14 cellular contexts compared by ENCODE assay signal in genomic region chr9:77999231-77999631, GRCh38. TPM values are rescaled to one million over a fixed set of nuclear protein-coding genes. Genes with fewer than 3 reads are reported as not detected.
DNase-seq lines count a peak whose midpoint lies in the region; ATAC-seq, FAIRE-seq and TF ChIP-seq lines count a peak whose summit lies in the region.
"Had no signal": no experiment of that assay in that cellular context is flagged by ENCODE, and none has a peak within 500 bp of the region (broad histone marks: within the 10 kb centered on the region; RNA-seq: fewer than 3 reads in every experiment).

No MANE protein-coding gene starts in this region.

- H2BK15ac ChIP-seq in mesenchymal stem cell (ENCODE audit: low read depth, poor library complexity, severe bottlenecking), result no peak overlapping the region

- no peak for TF ChIP-seq EP300 in K562 (IDR thresholded peaks at IDR 0.05; ENCODE audit: low read length)

- ATAC-seq in heart right ventricle (peak in 4 of 8 donors; percentile 39 to 58 (median 46)), left ventricle myocardium superior (no peak), K562 (no peak), upper lobe of right lung (no peak), GM21825 (IDR thresholded peaks at IDR 0.05; ENCODE audit: unreplicated experiment) (no peak), GM18868 (IDR thresholded peaks at IDR 0.05; ENCODE audit: unreplicated experiment) (no peak), HG03342 (IDR thresholded peaks at IDR 0.05; ENCODE audit: unreplicated experiment) (no peak)

- H3K9me3 ChIP-seq in heart right ventricle (no peaks in the 10 kb centered on the region), K562 (replicated peaks; ENCODE audit: control insufficient read depth, insufficient read depth, low read depth, low read length) (no peaks in the 10 kb centered on the region), mesenchymal stem cell (ENCODE audit: control insufficient read depth, low read length) (no peaks in the 10 kb centered on the region), upper lobe of right lung (no peaks in the 10 kb centered on the region)
- H3K9me3 ChIP-seq: transverse colon had no signal

- no peak overlapping the region for H3K4ac ChIP-seq in mesenchymal stem cell (ENCODE audit: low read depth in 1 of 2, low read length in 2 of 2)

- no TSS peak for BruUV-seq in K562 (replicated peaks; lab: Mats Ljungman, UMichigan)

- H2AFZ ChIP-seq in K562 (ENCODE audit: low read depth, low read length), result no peak overlapping the region
- H2AFZ ChIP-seq in mesenchymal stem cell (ENCODE audit: low read depth, low read length), result no peak overlapping the region

- CTCF ChIA-PET in K562 (lab: Yijun Ruan, JAX; ENCODE audit: low intra/inter-chr PET ratio), result no interaction called here

- no peak for DNase-seq in heart right ventricle
- no peak for DNase-seq in left ventricle myocardium superior
- DNase-seq in K562 (ENCODE audit: extremely low read depth in 1 of 4, low spot score in 3 of 4), result no peak
- DNase-seq in mesenchymal stem cell, result no peak
- DNase-seq in upper lobe of right lung, result no peak
- DNase-seq: activated CD4-positive, alpha-beta T cell treated with anti-CD3 and anti-CD28 coated beads for 48 hours; aorta; effector CD4-positive, alpha-beta T cell; stimulated activated CD4-positive, alpha-beta T cell treated with anti-CD3 and anti-CD28 coated beads, Interleukin-15, amount 100 ng/mL, for 24 hours; transverse colon had no signal

- H3K79me2 ChIP-seq in K562 (ENCODE audit: control insufficient read depth, insufficient read depth, low read length), result peaks cover 95% of the 10 kb centered on the region

- H2AK5ac ChIP-seq in mesenchymal stem cell (ENCODE audit: low read length, severe bottlenecking), result no peak overlapping the region

- TF ChIP-seq POLR2A in K562 (conservative IDR thresholded peaks at IDR 0.05), result no peak

- no peak overlapping the region for H3K4me3 ChIP-seq in heart right ventricle
- no peak overlapping the region for H3K4me3 ChIP-seq in K562
- no peak overlapping the region for H3K4me3 ChIP-seq in mesenchymal stem cell (ENCODE audit: insufficient read depth in 1 of 2, low read depth in 1 of 2, low read length in 2 of 2)
- H3K4me3 ChIP-seq in upper lobe of right lung, result no peak overlapping the region
- H3K4me3 ChIP-seq: transverse colon had no signal

- TF ChIP-seq CTCF in heart right ventricle (IDR thresholded peaks at IDR 0.05) (no peak), K562 (IDR thresholded peaks at IDR 0.05 in 2 of 3, conservative IDR thresholded peaks at IDR 0.05 in 1 of 3; ENCODE audit: insufficient read depth in 2 of 3, low read depth in 1 of 3, low read length in 3 of 3) (no peak), upper lobe of right lung (IDR thresholded peaks at IDR 0.05) (no peak)

- H3K23ac ChIP-seq in mesenchymal stem cell (ENCODE audit: low read length in 2 of 2), result no peak overlapping the region

- in situ Hi-C loops in K562 (cut with MboI), result no loop called here

- H3K27ac ChIP-seq in heart right ventricle, result peak overlapping the region in 9 of 10 donors; percentile 27 to 78 (median 49)
- H3K27ac ChIP-seq in K562 (ENCODE audit: extremely low read depth, low read depth, low read length), result no peak overlapping the region
- H3K27ac ChIP-seq in mesenchymal stem cell (ENCODE audit: low read length, poor library complexity, severe bottlenecking), result no peak overlapping the region
- H3K27ac ChIP-seq in upper lobe of right lung, result peak overlapping the region; percentile 18

- no peak for TF ChIP-seq RAD21 in K562 (CRISPR knock-in tag; conservative IDR thresholded peaks at IDR 0.05 in 1 of 2, IDR thresholded peaks at IDR 0.05 in 1 of 2)

- H2BK120ac ChIP-seq in mesenchymal stem cell (ENCODE audit: low read depth, low read length), result no peak overlapping the region

- POLR2A ChIA-PET in K562 (lab: Yijun Ruan, JAX), result interaction anchor here (1.7 kb wide), 1 partner anchor 10 kb away, joined by 4 read pairs; no protein-coding TSS in a partner anchor

- no peak overlapping the region for H4K91ac ChIP-seq in mesenchymal stem cell (ENCODE audit: low read length)

- H2BK12ac ChIP-seq in mesenchymal stem cell (ENCODE audit: low read length in 2 of 2), result no peak overlapping the region

- peaks cover 16% of the 10 kb centered on the region for H3K79me1 ChIP-seq in mesenchymal stem cell (replicated peaks; ENCODE audit: low read length, poor library complexity, severe bottlenecking)

- no peak overlapping the region for H3K14ac ChIP-seq in mesenchymal stem cell (ENCODE audit: low read length in 2 of 2)

- H3K18ac ChIP-seq in mesenchymal stem cell (ENCODE audit: low read depth in 1 of 2, low read length in 2 of 2), result no peak overlapping the region

- H3K36me3 ChIP-seq in heart right ventricle (no peaks in the 10 kb centered on the region), K562 (ENCODE audit: control insufficient read depth, insufficient read depth, low read length) (0 out of 3 replicates have a peak, but pooled peaks cover 2% of the 10 kb centered on the region), mesenchymal stem cell (ENCODE audit: control insufficient read depth in 1 of 2, insufficient read depth in 2 of 2, low read depth in 1 of 2, low read length in 2 of 2) (no peaks in the 10 kb centered on the region), upper lobe of right lung (no peaks in the 10 kb centered on the region)
- H3K36me3 ChIP-seq: transverse colon had no signal

- FAIRE-seq in K562 (lab: Jason Lieb, UNC), result no peak
- FAIRE-seq: D721Med had no signal

- peaks cover 0 to 63% (median 35%) of the 10 kb centered on the region in 9 donors for H3K4me1 ChIP-seq in heart right ventricle
- H3K4me1 ChIP-seq in K562 (replicated peaks in 1 of 2; ENCODE audit: control insufficient read depth in 2 of 2, insufficient read depth in 2 of 2, low read length in 2 of 2), result peaks cover 12 to 19% of the 10 kb centered on the region in 2 experiments
- H3K4me1 ChIP-seq in mesenchymal stem cell (ENCODE audit: control insufficient read depth, insufficient read depth, low read depth, low read length), result peaks cover 12% of the 10 kb centered on the region
- H3K4me1 ChIP-seq in upper lobe of right lung, result peaks cover 41% of the 10 kb centered on the region

- H3K9ac ChIP-seq in K562 (ENCODE audit: insufficient read depth in 1 of 2, low read depth in 2 of 2, low read length in 2 of 2), result no peak overlapping the region
- peak overlapping the region; percentile 42 for H3K9ac ChIP-seq in mesenchymal stem cell (ENCODE audit: low read length)

- H4K8ac ChIP-seq in mesenchymal stem cell (ENCODE audit: low read length), result no peak overlapping the region

- 39 to 48% methylated on average over 2 of the region's 2 CpGs for WGBS in heart right ventricle, 2 donors
- WGBS in K562 (ENCODE audit: insufficient coverage, low coverage, missing lambda C conversion rate), result 50% methylated on average over 2 of the region's 2 CpGs
- WGBS in mesenchymal stem cell, result 50% methylated on average over 1 of the region's 2 CpGs

- no peaks in the 10 kb centered on the region for H3K9me1 ChIP-seq in K562 (ENCODE audit: control insufficient read depth, insufficient read depth, low read length)

- H3K27me3 ChIP-seq in heart right ventricle (no peaks in the 10 kb centered on the region), K562 (ENCODE audit: control insufficient read depth in 2 of 2, insufficient read depth in 2 of 2, low read length in 2 of 2) (no peaks in the 10 kb centered on the region), mesenchymal stem cell (ENCODE audit: control insufficient read depth in 1 of 2, insufficient read depth in 1 of 2, low read length in 2 of 2) (no peaks in the 10 kb centered on the region), upper lobe of right lung (no peaks in the 10 kb centered on the region)
- H3K27me3 ChIP-seq: transverse colon had no signal

- intact Hi-C loops in heart right ventricle (cut with DNase I) (loop anchor here in 1 of 10 donors (10.0 kb wide), 1 partner anchor 1864 kb away; no protein-coding TSS in a partner anchor), left ventricle myocardium superior (cut with micrococcal nuclease) (no loop called here), K562 (cut with micrococcal nuclease) (no loop called here), upper lobe of right lung (cut with DNase I) (no loop called here)

- H2BK5ac ChIP-seq in mesenchymal stem cell (ENCODE audit: low read depth, low read length, poor library complexity, severe bottlenecking), result no peak overlapping the region

- H3K4me2 ChIP-seq in K562 (ENCODE audit: insufficient read depth, low read length) (no peak overlapping the region), mesenchymal stem cell (ENCODE audit: low read length, poor library complexity, severe bottlenecking) (no peak overlapping the region)

- 0 out of 2 replicates have a peak, but pooled peaks cover 4% of the 10 kb centered on the region for H4K20me1 ChIP-seq in K562 (replicated peaks; ENCODE audit: control insufficient read depth, insufficient read depth, low read length)

TF ChIP-seq in K562, 482 proteins besides CTCF, POLR2A, EP300 and RAD21 (continues in another document):
- TF ChIP-seq NBN (IDR thresholded peaks at IDR 0.05; ENCODE audit: low read depth), result no peak
- no peak for TF ChIP-seq ILK (tag; IDR thresholded peaks at IDR 0.05; ENCODE audit: borderline replicate concordance, low read depth)

RNA-seq across cellular contexts. Expression of gene GNAQ, which starts 32.4 kb away (rescaled TPM):
- total RNA-seq in heart right ventricle (10 to 100 TPM in 9 of 10 donors, 1 to 10 TPM in 1; 6.9 to 19.8 (median 13.8) TPM), left ventricle myocardium superior (13.7 TPM), K562 (2014; rRNA removed) (9.7 and 10.9 TPM in 2 replicates), K562 (2014; rRNA removed; fragmentation: Illumina TruSeq; extraction: Trizol) (17.5 and 20.7 TPM in 2 replicates), K562 (2015; rRNA removed; fragmentation: Illumina TruSeq; extraction: Trizol) (17.8 and 18.8 TPM in 2 replicates), K562 (2021) (23.7 and 27.9 TPM in 2 replicates), upper lobe of right lung (132 TPM)
- polyA plus RNA-seq in heart right ventricle (10 to 100 TPM in 1 of 2 donors, 1 to 10 TPM in 1; 5.4 to 10.6 TPM), K562 (2011; rRNA removed) (19.4 and 25.6 TPM in 2 replicates), K562 (2014; fragmentation: Illumina TruSeq; extraction: Trizol) (21.3 and 22.2 TPM in 2 replicates), K562 (2014; fragmentation: Nextera tagmentation; extraction: Ambion mirVana) (1 to 10 TPM; 4.8 to 8.9 TPM), K562 (2014; rRNA removed) (10.4 and 11.0 TPM in 2 replicates)
- 28.6 and 79.4 TPM in 2 replicates for total RNA-seq in K562 (2011; cell fraction: chromatin; rRNA removed; ENCODE audit: low replicate concordance)
- total RNA-seq in K562 (2011; cell fraction: nucleolus; rRNA removed), result 5.3 and 7.6 TPM in 2 replicates
- 12.1 and 18.6 TPM in 2 replicates for total RNA-seq in K562 (2011; cell fraction: nucleoplasm; rRNA removed)
- polyA plus RNA-seq in K562 (2011; cell fraction: cytosol; rRNA removed), result 6.6 and 11.7 TPM in 2 replicates
- polyA plus RNA-seq in K562 (2011; cell fraction: nucleus; rRNA removed), result 14.6 and 27.6 TPM in 2 replicates
- 9.4 and 13.0 TPM in 2 replicates for polyA plus RNA-seq in K562 (2012)
- 115 and 117 TPM in 2 replicates for polyA minus RNA-seq in K562 (2011; rRNA and poly(A)+ RNA removed)
- 18.7 and 22.0 TPM in 2 replicates for polyA minus RNA-seq in K562 (2011; cell fraction: cytosol; rRNA and poly(A)+ RNA removed)
- 10.4 and 13.6 TPM in 2 replicates for polyA minus RNA-seq in K562 (2011; cell fraction: nucleus; rRNA and poly(A)+ RNA removed)
- polyA plus RNA-seq in mesenchymal stem cell (2013, experiment 1 of 2), result 27.9 TPM
- polyA plus RNA-seq in mesenchymal stem cell (2013, experiment 2 of 2), result 28.5 TPM

Comparison
In these comparisons a context has a peak if more than half of its experiments do, and no peak if none do; other contexts are left out.
1. H3K27ac ChIP-seq: peak in heart right ventricle (9 of 10) and upper lobe of right lung (single experiment); none in K562 (single experiment) and mesenchymal stem cell (single experiment).